8 cellular contexts compared by ENCODE assay signal in the genomic region with DNA sequence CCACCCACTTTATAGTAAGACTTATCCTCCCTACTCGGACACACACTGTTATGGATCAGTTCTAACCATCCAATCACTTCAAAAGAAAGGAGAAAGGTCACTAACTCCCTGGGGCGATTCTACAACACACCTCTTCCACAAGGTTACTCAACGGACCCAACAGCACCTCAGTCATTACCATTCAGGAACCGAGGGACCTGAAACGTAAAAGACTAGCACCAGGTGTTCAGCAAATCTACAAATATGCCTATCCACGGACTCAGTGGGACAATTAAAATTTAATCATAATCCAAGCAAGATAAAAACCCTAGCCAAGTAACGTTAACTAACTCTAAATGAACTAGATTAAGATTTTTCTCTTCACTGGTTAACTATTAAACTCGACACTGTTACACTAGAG. TPM values are rescaled to one million over a fixed set of nuclear protein-coding genes. Genes with fewer than 3 reads are reported as not detected.
DNase-seq lines count a peak whose midpoint lies in the region; ATAC-seq and TF ChIP-seq lines count a peak whose summit lies in the region.

No MANE protein-coding gene starts in this region.

- H3K27me3 ChIP-seq in GM23338 (ENCODE audit: insufficient read depth) (no peaks in the 10 kb centered on the region), SJSA1 (replicated peaks) (no peaks in the 10 kb centered on the region), gastrocnemius medialis (no peaks in the 10 kb centered on the region)

- peak overlapping the region; percentile 25 for H3K27ac Mint-ChIP-seq in GM23338

- peak overlapping the region; percentile 98 for H3K4me3 Mint-ChIP-seq in GM23338

- H3K9me3 ChIP-seq in SJSA1 (replicated peaks) (no peaks in the 10 kb centered on the region), gastrocnemius medialis (no peaks in the 10 kb centered on the region)

- H3K36me3 Mint-ChIP-seq in GM23338 (ENCODE audit: low read depth) = peaks cover 54% of the 10 kb centered on the region

- ATAC-seq in GM23338 = no peak
- no peak for ATAC-seq in gastrocnemius medialis
- no peak for ATAC-seq in GM18517 (IDR thresholded peaks at IDR 0.05; ENCODE audit: unreplicated experiment)
- no peak for ATAC-seq in HG02938 (IDR thresholded peaks at IDR 0.05; ENCODE audit: unreplicated experiment)
- no peak for ATAC-seq in GM21619 (IDR thresholded peaks at IDR 0.05; ENCODE audit: unreplicated experiment)

- H3K36me3 ChIP-seq in GM23338 (ENCODE audit: insufficient read depth) (peaks cover 42% of the 10 kb centered on the region), SJSA1 (peaks cover 74% of the 10 kb centered on the region), gastrocnemius medialis (peaks cover 5 to 34% of the 10 kb centered on the region in 2 donors)

- no peak for TF ChIP-seq POLR2A in gastrocnemius medialis (IDR thresholded peaks at IDR 0.05)

- H3K79me2 ChIP-seq in GM23338 (replicated peaks; ENCODE audit: insufficient read depth) = peaks cover 73% of the 10 kb centered on the region

- peak; percentile 34 for DNase-seq in GM23338 (ENCODE audit: low spot score)
- peak in 1 of 2 experiments; percentile 44 for DNase-seq in SJSA1 (ENCODE audit: low read depth in 1 of 2, low spot score in 2 of 2)
- no peak for DNase-seq in fibroblast of villous mesenchyme (ENCODE audit: low read depth)
- DNase-seq in gastrocnemius medialis = no peak
- no peak for DNase-seq in AG20443 (ENCODE audit: low spot score)

- H3F3A ChIP-seq in GM23338 (replicated peaks; ENCODE audit: low read depth) = peaks cover 51% of the 10 kb centered on the region

- peaks cover 14% of the 10 kb centered on the region for H3K27me3 Mint-ChIP-seq in GM23338 (ENCODE audit: insufficient read depth, low read depth, poor library complexity)

- H3K27ac ChIP-seq in GM23338 (ENCODE audit: low read depth) = no peak overlapping the region
- H3K27ac ChIP-seq in SJSA1 = no peak overlapping the region
- peak overlapping the region; percentile 87 to 94 (median 90) for H3K27ac ChIP-seq in gastrocnemius medialis

- in situ Hi-C loops in gastrocnemius medialis (cut with MboI; ENCODE audit: low sequenced_read_pairs in 4 of 4) = no loop called here

- H4K20me1 ChIP-seq in GM23338 (replicated peaks; ENCODE audit: insufficient read depth) = peaks cover 42% of the 10 kb centered on the region

- H2AFZ ChIP-seq in GM23338 = no peak overlapping the region

- H3K9me3 Mint-ChIP-seq in GM23338 = no peaks in the 10 kb centered on the region; the same call in 2 of the 3 replicates

- H3K9me2 ChIP-seq in GM23338 (ENCODE audit: insufficient read depth) = no peaks in the 10 kb centered on the region

- H3K4me1 Mint-ChIP-seq in GM23338 = peaks cover 21% of the 10 kb centered on the region

- H3K4me3 ChIP-seq in GM23338 = peak overlapping the region; percentile 59
- H3K4me3 ChIP-seq in SJSA1 = peak overlapping the region; percentile 90
- H3K4me3 ChIP-seq in fibroblast of villous mesenchyme (ENCODE audit: low read depth, low read length) = peak overlapping the region; percentile 91
- peak overlapping the region; percentile 63 to 95 (median 80) for H3K4me3 ChIP-seq in gastrocnemius medialis

- TF ChIP-seq CTCF in GM23338 (conservative IDR thresholded peaks at IDR 0.05; ENCODE audit: low read depth in 2 of 2) = no peak
- TF ChIP-seq CTCF in fibroblast of villous mesenchyme (IDR thresholded peaks at IDR 0.05; ENCODE audit: insufficient read depth, low read depth, low read length) = no peak
- TF ChIP-seq CTCF in gastrocnemius medialis (IDR thresholded peaks at IDR 0.05 in 4 of 5, conservative IDR thresholded peaks at IDR 0.05 in 1 of 5) = no peak

- H3K4me1 ChIP-seq in GM23338 (ENCODE audit: insufficient read depth) (peaks cover 24% of the 10 kb centered on the region), SJSA1 (replicated peaks) (peaks cover 19% of the 10 kb centered on the region), gastrocnemius medialis (peaks cover 41 to 47% of the 10 kb centered on the region in 2 donors)

- intact Hi-C loops in gastrocnemius medialis (cut with DNase I; ENCODE audit: low total_unique reads) = loop anchor here (5.0 kb wide), 1 partner anchor 132 kb away; no protein-coding TSS in a partner anchor

- peak overlapping the region; percentile 98 for H3K4me2 ChIP-seq in GM23338

TF ChIP-seq in GM23338, 12 proteins besides CTCF, POLR2A, EP300 and RAD21 (continues in another document):
- TF ChIP-seq JUNB (IDR thresholded peaks at IDR 0.05; ENCODE audit: unreplicated experiment) = no peak
- TF ChIP-seq EZH2 (IDR thresholded peaks at IDR 0.05; ENCODE audit: low read depth, unreplicated experiment) = no peak
- no peak for TF ChIP-seq NANOG (IDR thresholded peaks at IDR 0.05; ENCODE audit: borderline replicate concordance)
- no peak for TF ChIP-seq POLR2AphosphoS5 (IDR thresholded peaks at IDR 0.05; ENCODE audit: low read depth)
- TF ChIP-seq STAT1 (IDR thresholded peaks at IDR 0.05; ENCODE audit: unreplicated experiment) = no peak
- no peak for TF ChIP-seq EZH2phosphoT487 (IDR thresholded peaks at IDR 0.05; ENCODE audit: unreplicated experiment)
- no peak for TF ChIP-seq CREB1 (CRISPR knock-in tag; IDR thresholded peaks at IDR 0.05; ENCODE audit: low read depth)
- no peak for TF ChIP-seq ZNF331 (CRISPR knock-in tag; IDR thresholded peaks at IDR 0.05; ENCODE audit: low read depth)
- TF ChIP-seq, protein P1, sequence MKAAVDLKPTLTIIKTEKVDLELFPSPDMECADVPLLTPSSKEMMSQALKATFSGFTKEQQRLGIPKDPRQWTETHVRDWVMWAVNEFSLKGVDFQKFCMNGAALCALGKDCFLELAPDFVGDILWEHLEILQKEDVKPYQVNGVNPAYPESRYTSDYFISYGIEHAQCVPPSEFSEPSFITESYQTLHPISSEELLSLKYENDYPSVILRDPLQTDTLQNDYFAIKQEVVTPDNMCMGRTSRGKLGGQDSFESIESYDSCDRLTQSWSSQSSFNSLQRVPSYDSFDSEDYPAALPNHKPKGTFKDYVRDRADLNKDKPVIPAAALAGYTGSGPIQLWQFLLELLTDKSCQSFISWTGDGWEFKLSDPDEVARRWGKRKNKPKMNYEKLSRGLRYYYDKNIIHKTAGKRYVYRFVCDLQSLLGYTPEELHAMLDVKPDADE (IDR thresholded peaks at IDR 0.05) = no peak

RNA-seq across cellular contexts. Expression of gene HNRNPUL2, which starts 1.6 kb away (rescaled TPM):
- 18.3 and 21.7 TPM in 2 replicates for total RNA-seq in GM23338 (2014; rRNA removed; shearing (Covaris generic))
- polyA plus RNA-seq in GM23338 (2016; fragmentation: Nextera tagmentation; extraction: Ambion mirVana) = 9.4 and 10.9 TPM in 2 replicates
- 9.8 and 18.6 TPM in 2 replicates for total RNA-seq in SJSA1 (2014; rRNA removed; shearing (Covaris generic))
- total RNA-seq in fibroblast of villous mesenchyme (15.5 and 17.3 TPM in 2 replicates), gastrocnemius medialis (10 to 100 TPM in 3 of 4 donors, 1 to 10 TPM in 1; 4.8 to 14.9 (median 11.8) TPM)

RNA-seq across cellular contexts. Expression of gene TTC9C, which starts 2.6 kb away (rescaled TPM):
- 27.5 and 51.4 TPM in 2 replicates for total RNA-seq in GM23338 (2014; rRNA removed; shearing (Covaris generic))
- polyA plus RNA-seq in GM23338 (2016; fragmentation: Nextera tagmentation; extraction: Ambion mirVana) = 42.0 and 42.6 TPM in 2 replicates
- total RNA-seq in SJSA1 (2014; rRNA removed; shearing (Covaris generic)) = 47.6 and 51.3 TPM in 2 replicates
- total RNA-seq in fibroblast of villous mesenchyme = 28.0 and 36.7 TPM in 2 replicates
- 10 to 100 TPM; 11.5 to 16.3 (median 14.1) TPM for total RNA-seq in gastrocnemius medialis

RNA-seq across cellular contexts. Expression of gene GNG3, which starts 18.2 kb away (rescaled TPM):
- total RNA-seq in GM23338 (2014; rRNA removed; shearing (Covaris generic)) = 0.82 and 2.1 TPM in 2 replicates
- polyA plus RNA-seq in GM23338 (2016; fragmentation: Nextera tagmentation; extraction: Ambion mirVana) = 5.7 and 7.2 TPM in 2 replicates
- total RNA-seq in SJSA1 (2014; rRNA removed; shearing (Covaris generic)) = not detected in 2 replicates
- total RNA-seq in fibroblast of villous mesenchyme (not detected in 2 replicates), gastrocnemius medialis (not detected)

RNA-seq across cellular contexts. Expression of gene BSCL2, which starts 18.5 kb away (rescaled TPM):
- total RNA-seq in GM23338 (2014; rRNA removed; shearing (Covaris generic)) = 49.0 and 60.2 TPM in 2 replicates
- 81.7 and 91.5 TPM in 2 replicates for polyA plus RNA-seq in GM23338 (2016; fragmentation: Nextera tagmentation; extraction: Ambion mirVana)
- 51.4 and 138 TPM in 2 replicates for total RNA-seq in SJSA1 (2014; rRNA removed; shearing (Covaris generic))
- total RNA-seq in fibroblast of villous mesenchyme = 53.5 and 59.3 TPM in 2 replicates
- 100 to 1,000 TPM in 1 of 4 donors, 10 to 100 TPM in 3; 33.4 to 114 (median 55.6) TPM for total RNA-seq in gastrocnemius medialis

RNA-seq across cellular contexts. Expression of gene ZBTB3, which starts 28.3 kb away (rescaled TPM):
- total RNA-seq in GM23338 (2014; rRNA removed; shearing (Covaris generic)) = 82.6 and 91.7 TPM in 2 replicates
- polyA plus RNA-seq in GM23338 (2016; fragmentation: Nextera tagmentation; extraction: Ambion mirVana) = 47.8 and 52.2 TPM in 2 replicates
- 8.3 and 10.8 TPM in 2 replicates for total RNA-seq in SJSA1 (2014; rRNA removed; shearing (Covaris generic))
- total RNA-seq in fibroblast of villous mesenchyme = 12.9 and 13.4 TPM in 2 replicates
- 10 to 100 TPM in 1 of 4 donors, 1 to 10 TPM in 3; 5.6 to 10.5 (median 7.7) TPM for total RNA-seq in gastrocnemius medialis

Comparison
In these comparisons a context has a peak if more than half of its experiments do, and no peak if none do; other contexts are left out.
1. H3K27ac ChIP-seq: peak in gastrocnemius medialis (4 of 4); none in GM23338 (single experiment) and SJSA1 (single experiment).
2. Peak in every context shown above with its lines, with median percentiles within 50 percentile points of each other: H3K4me3 ChIP-seq.